Comparison of ENCODE assay signal across 10 cellular contexts in genomic region chr20:62816879-62817873, GRCh38. TPM values are rescaled to one million over a fixed set of nuclear protein-coding genes. Genes with fewer than 3 reads are reported as not detected.
A peak's percentile ranks its signal among the peaks of the same experiment; 100 is the strongest.
DNase-seq lines count a peak whose midpoint lies in the region; ATAC-seq, FAIRE-seq and TF ChIP-seq lines count a peak whose summit lies in the region.
"Had no signal": no experiment of that assay in that cellular context is flagged by ENCODE, and none has a peak within 500 bp of the region (broad histone marks: within the 10 kb centered on the region; RNA-seq: fewer than 3 reads in every experiment).

Gene COL9A3, plus strand, starts transcription at chr20:62817050. Its CDS starts 15 bp downstream, at chr20:62817065.

- TF ChIP-seq POLR2A in heart left ventricle (IDR thresholded peaks at IDR 0.05) (no peak), K562 (conservative IDR thresholded peaks at IDR 0.05) (no peak), transverse colon (IDR thresholded peaks at IDR 0.05) (no peak)

- no peaks in the 10 kb centered on the region for H3K4me1 Mint-ChIP-seq in T-helper 2 cell treated with Interferon-gamma antibody and Interleukin-4, amounts not matched to agents 5 μg/mL and 100 μg/mL, for 36 hours (ENCODE audit: low read depth)

- ATAC-seq in heart left ventricle (no peak), Right ventricle myocardium inferior (no peak), K562 (no peak), left lobe of liver (peak; percentile 6)

- no peak for DNase-seq in heart left ventricle
- DNase-seq in Right ventricle myocardium inferior (ENCODE audit: missing footprints) = no peak
- DNase-seq in K562 (ENCODE audit: extremely low read depth in 1 of 4, low spot score in 3 of 4) = peak in 2 of 4 experiments; percentile 57 to 59
- DNase-seq in left lobe of liver (ENCODE audit: low spot score) = no peak
- no peak for DNase-seq in transverse colon
- DNase-seq in NK-92 treated with Interleukin-12 subunit alpha and Interleukin-12 subunit beta, amount 100 ng/mL, for 24 hours (lab: John Stamatoyannopoulos, UW) = no peak
- DNase-seq in H4 (ENCODE audit: low spot score) = no peak
- DNase-seq in T-helper 2 cell treated with Interferon-gamma antibody and Interleukin-4, amounts not matched to agents 5 μg/mL and 100 μg/mL, for 36 hours (ENCODE audit: low spot score) = no peak
- DNase-seq: activated CD8-positive, alpha-beta memory T cell treated with anti-CD3 and anti-CD28 coated beads, Interleukin-2, amount 50 U/mL, for 48 hours had no signal

- CTCF ChIA-PET in K562 (lab: Yijun Ruan, JAX; ENCODE audit: low intra/inter-chr PET ratio) = no interaction called here

- intact Hi-C loops in heart left ventricle (cut with DNase I) = no loop called here
- intact Hi-C loops in Right ventricle myocardium inferior (cut with DNase I) = no loop called here
- intact Hi-C loops in K562 (cut with micrococcal nuclease) = no loop called here
- intact Hi-C loops in transverse colon (cut with DNase I; ENCODE audit: low total_unique reads) = no loop called here

- no peak within 1 kb of the TSS for H3K4me3 Mint-ChIP-seq in T-helper 2 cell treated with Interferon-gamma antibody and Interleukin-4, amounts not matched to agents 5 μg/mL and 100 μg/mL, for 36 hours

- H3K9me3 Mint-ChIP-seq in T-helper 2 cell treated with Interferon-gamma antibody and Interleukin-4, amounts not matched to agents 5 μg/mL and 100 μg/mL, for 36 hours = no peaks in the 10 kb centered on the region

- H2AFZ ChIP-seq in K562 (ENCODE audit: low read depth, low read length) = no peak within 1 kb of the TSS

- H3K27ac ChIP-seq in heart left ventricle = peak within 1 kb of the TSS in 4 of 12 donors; percentile 13 to 64 (median 45)
- H3K27ac ChIP-seq in K562 (ENCODE audit: extremely low read depth, low read depth, low read length) = no peak within 1 kb of the TSS
- peak within 1 kb of the TSS in 3 of 4 donors; percentile 7 to 41 (median 10) for H3K27ac ChIP-seq in transverse colon

- peaks cover 6% of the 10 kb centered on the region for H4K20me1 ChIP-seq in K562 (replicated peaks; ENCODE audit: control insufficient read depth, insufficient read depth, low read length)

- peaks cover 35% of the 10 kb centered on the region for H3K27me3 Mint-ChIP-seq in T-helper 2 cell treated with Interferon-gamma antibody and Interleukin-4, amounts not matched to agents 5 μg/mL and 100 μg/mL, for 36 hours (ENCODE audit: low read depth)

- H3K27ac Mint-ChIP-seq in T-helper 2 cell treated with Interferon-gamma antibody and Interleukin-4, amounts not matched to agents 5 μg/mL and 100 μg/mL, for 36 hours = no peak within 1 kb of the TSS

- TF ChIP-seq EP300 in K562 (IDR thresholded peaks at IDR 0.05; ENCODE audit: low read length) = no peak
- no peak for TF ChIP-seq EP300 in transverse colon (IDR thresholded peaks at IDR 0.05; ENCODE audit: low read depth)

- 9 to 40% (median 9%) methylated on average over 4 to 109 of the region's 109 CpGs for WGBS in heart left ventricle, 4 donors
- 32% methylated on average over 26 of the region's 109 CpGs for WGBS in K562 (ENCODE audit: insufficient coverage, low coverage, missing lambda C conversion rate)
- 7% methylated on average over 31 of the region's 109 CpGs; no CpG with 5 or more reads in 1 of the 2 donors for WGBS in transverse colon (ENCODE audit: low coverage in 1 of 2), 2 donors

- H3K4me3 ChIP-seq in heart left ventricle = peak within 1 kb of the TSS; percentile 15 to 50 (median 38)
- H3K4me3 ChIP-seq in K562 = no peak within 1 kb of the TSS; the same call in 1 of the 2 replicates
- H3K4me3 ChIP-seq in transverse colon = peak within 1 kb of the TSS in 3 of 4 donors; percentile 4 to 35 (median 8)

- in situ Hi-C loops in K562 (cut with MboI) = no loop called here
- in situ Hi-C loops in transverse colon (cut with MboI; ENCODE audit: low pct_ligation_motif_present in 1 of 4, low pct_unique_long_range_greater_than_20kb in 1 of 4, low sequenced_read_pairs in 3 of 4) = no loop called here

- H3K4me2 ChIP-seq in K562 (ENCODE audit: insufficient read depth, low read length) = no peak within 1 kb of the TSS

- no TSS peak for BruUV-seq in K562 (replicated peaks; lab: Mats Ljungman, UMichigan)

- TF ChIP-seq RAD21 in K562 (CRISPR knock-in tag; conservative IDR thresholded peaks at IDR 0.05 in 1 of 2, IDR thresholded peaks at IDR 0.05 in 1 of 2) = no peak

- FAIRE-seq in K562 (lab: Jason Lieb, UNC) = no peak

- peaks cover 3% of the 10 kb centered on the region for H3K36me3 Mint-ChIP-seq in T-helper 2 cell treated with Interferon-gamma antibody and Interleukin-4, amounts not matched to agents 5 μg/mL and 100 μg/mL, for 36 hours (ENCODE audit: low read depth)

- H3K9me1 ChIP-seq in K562 (ENCODE audit: control insufficient read depth, insufficient read depth, low read length) = no peaks in the 10 kb centered on the region

- H3K79me2 ChIP-seq in K562 (ENCODE audit: control insufficient read depth, insufficient read depth, low read length) = no peaks in the 10 kb centered on the region

- H3K9me3 ChIP-seq in heart left ventricle (no peaks in the 10 kb centered on the region), K562 (replicated peaks; ENCODE audit: control insufficient read depth, insufficient read depth, low read depth, low read length) (no peaks in the 10 kb centered on the region), transverse colon (no peaks in the 10 kb centered on the region)

- H3K27me3 ChIP-seq in heart left ventricle (peaks cover 8 to 44% (median 31%) of the 10 kb centered on the region in 9 donors), K562 (ENCODE audit: control insufficient read depth in 2 of 2, insufficient read depth in 2 of 2, low read length in 2 of 2) (peaks cover 0 to 10% of the 10 kb centered on the region in 2 experiments; a peak in 3 of 5 replicates), transverse colon (peaks cover 66% of the 10 kb centered on the region)

- TF ChIP-seq CTCF in heart left ventricle (IDR thresholded peaks at IDR 0.05) (no peak), K562 (IDR thresholded peaks at IDR 0.05 in 2 of 3, conservative IDR thresholded peaks at IDR 0.05 in 1 of 3; ENCODE audit: insufficient read depth in 2 of 3, low read depth in 1 of 3, low read length in 3 of 3) (no peak), transverse colon (IDR thresholded peaks at IDR 0.05) (no peak)

- POLR2A ChIA-PET in K562 (lab: Yijun Ruan, JAX) = interaction anchor here (0.6 to 0.7 kb wide), 2 partner anchors 21 to 242 kb away, joined by 3 read pairs; partner anchors contain the start of gene MRGBP

- peaks cover 0 to 57% (median 40%) of the 10 kb centered on the region in 12 donors for H3K4me1 ChIP-seq in heart left ventricle
- peaks cover 3 to 93% of the 10 kb centered on the region in 2 experiments; a peak in 3 of 5 replicates for H3K4me1 ChIP-seq in K562 (replicated peaks in 1 of 2; ENCODE audit: control insufficient read depth in 2 of 2, insufficient read depth in 2 of 2, low read length in 2 of 2)
- H3K4me1 ChIP-seq in transverse colon = peaks cover 16 to 39% (median 30%) of the 10 kb centered on the region in 4 donors

- H3K36me3 ChIP-seq in heart left ventricle (peaks cover 0 to 16% (median 12%) of the 10 kb centered on the region in 9 donors), K562 (ENCODE audit: control insufficient read depth, insufficient read depth, low read length) (peaks cover 8% of the 10 kb centered on the region; the same call in 2 of the 3 replicates), transverse colon (peaks cover 0 to 8% (median 3%) of the 10 kb centered on the region in 4 donors)

- peak within 1 kb of the TSS in 1 of 2 experiments; percentile 6; a peak in 1 of 4 replicates for H3K9ac ChIP-seq in K562 (ENCODE audit: insufficient read depth in 1 of 2, low read depth in 2 of 2, low read length in 2 of 2)

TF ChIP-seq in K562, 482 proteins besides CTCF, POLR2A, EP300 and RAD21 (continues in another document):
- TF ChIP-seq ZBTB7A (IDR thresholded peaks at IDR 0.05; ENCODE audit: borderline replicate concordance, control insufficient read depth, low read depth, low read length) = peak; percentile 25; the same call in 1 of the 2 replicates

RNA-seq across cellular contexts. Expression of gene COL9A3, which starts in this region (rescaled TPM):
- total RNA-seq in heart left ventricle = 1 to 10 TPM in 8 of 9 donors, under 1 TPM in 1; 0.67 to 6.0 (median 1.9) TPM
- 1 to 10 TPM; 2.0 to 4.7 TPM for polyA plus RNA-seq in heart left ventricle
- 5.5 TPM for total RNA-seq in Right ventricle myocardium inferior
- total RNA-seq in K562 (2011; cell fraction: chromatin; rRNA removed; ENCODE audit: low replicate concordance) = 2.5 and 7.3 TPM in 2 replicates
- 4.0 and 4.9 TPM in 2 replicates for total RNA-seq in K562 (2011; cell fraction: nucleolus; rRNA removed)
- total RNA-seq in K562 (2011; cell fraction: nucleoplasm; rRNA removed) = 2.8 and 4.0 TPM in 2 replicates
- 0.77 and 1.9 TPM in 2 replicates for total RNA-seq in K562 (2014; rRNA removed)
- 0.18 and 0.51 TPM in 2 replicates for total RNA-seq in K562 (2014; rRNA removed; fragmentation: Illumina TruSeq; extraction: Trizol)
- 0.98 and 1.4 TPM in 2 replicates for total RNA-seq in K562 (2015; rRNA removed; fragmentation: Illumina TruSeq; extraction: Trizol)
- 1.3 and 1.7 TPM in 2 replicates for total RNA-seq in K562 (2021)
- 1.3 and 2.5 TPM in 2 replicates for polyA plus RNA-seq in K562 (2011; rRNA removed)
- polyA plus RNA-seq in K562 (2011; cell fraction: cytosol; rRNA removed) = 1.7 and 1.9 TPM in 2 replicates
- 12.1 and 20.8 TPM in 2 replicates for polyA plus RNA-seq in K562 (2011; cell fraction: nucleus; rRNA removed)
- 2.0 and 3.0 TPM in 2 replicates for polyA plus RNA-seq in K562 (2012)
- polyA plus RNA-seq in K562 (2014; fragmentation: Illumina TruSeq; extraction: Trizol) = 0.48 and 0.76 TPM in 2 replicates
- under 1 TPM in 1 of 2 experiments, not detected in 1; 0.14 TPM for polyA plus RNA-seq in K562 (2014; fragmentation: Nextera tagmentation; extraction: Ambion mirVana)
- polyA plus RNA-seq in K562 (2014; rRNA removed) = 3.0 and 3.6 TPM in 2 replicates
- 0.35 and 0.87 TPM in 2 replicates for polyA minus RNA-seq in K562 (2011; rRNA and poly(A)+ RNA removed)
- 1.3 TPM in 1 of 2 replicates, not detected in the other for polyA minus RNA-seq in K562 (2011; cell fraction: cytosol; rRNA and poly(A)+ RNA removed)
- polyA minus RNA-seq in K562 (2011; cell fraction: nucleus; rRNA and poly(A)+ RNA removed) = 1.2 and 2.3 TPM in 2 replicates
- total RNA-seq in left lobe of liver = 4.0 TPM
- 100 to 1,000 TPM in 1 of 4 donors, 10 to 100 TPM in 1, 1 to 10 TPM in 2; 6.0 to 223 (median 8.0) TPM for total RNA-seq in transverse colon
- not detected in 2 replicates for total RNA-seq in H4 (2014; rRNA removed; shearing (Covaris generic))
- total RNA-seq: myocyte had no signal
